Comparison of ENCODE assay signal across 19 cellular contexts in genomic region chr11:93133710-93134109, GRCh38.
DNase-seq lines count a peak whose midpoint lies in the region; ATAC-seq, FAIRE-seq and TF ChIP-seq lines count a peak whose summit lies in the region.
"Had no signal": no experiment of that assay in that cellular context is flagged by ENCODE, and none has a peak within 500 bp of the region (broad histone marks: within the 10 kb centered on the region; RNA-seq: fewer than 3 reads in every experiment).

No MANE protein-coding gene starts in this region.

- POLR2A ChIA-PET in HepG2 (lab: Yijun Ruan, JAX): no interaction called here

- TF ChIP-seq CTCF in HepG2 (CRISPR knock-in tag; IDR thresholded peaks at IDR 0.05): no peak
- no peak for TF ChIP-seq CTCF in right lobe of liver (IDR thresholded peaks at IDR 0.05)
- no peak for TF ChIP-seq CTCF in astrocyte of the spinal cord (IDR thresholded peaks at IDR 0.05; ENCODE audit: low read depth, low read length)

- TF ChIP-seq RAD21 in HepG2 (CRISPR knock-in tag; IDR thresholded peaks at IDR 0.05): no peak

- CTCF ChIA-PET in HepG2 (lab: Yijun Ruan, JAX; ENCODE audit: low intra/inter-chr PET ratio, low total read pairs): no interaction called here

- ATAC-seq in HepG2 (peak; percentile 23; the same call in 1 of the 3 replicates), right lobe of liver (no peak), GM21360 (IDR thresholded peaks at IDR 0.05; ENCODE audit: unreplicated experiment) (no peak), GM18907 (IDR thresholded peaks at IDR 0.05; ENCODE audit: unreplicated experiment) (no peak), T-helper 17 cell (no peak), HG03196 (IDR thresholded peaks at IDR 0.05; ENCODE audit: unreplicated experiment) (no peak)

- TF ChIP-seq EP300 in HepG2 (IDR thresholded peaks at IDR 0.05; ENCODE audit: low read depth in 2 of 2, low read length in 2 of 2) (no peak), HepG2 (CRISPR knock-in tag; IDR thresholded peaks at IDR 0.05; ENCODE audit: borderline replicate concordance) (no peak)

- no peaks in the 10 kb centered on the region for H3K79me2 ChIP-seq in HepG2 (ENCODE audit: insufficient read depth, low read length)

- no peaks in the 10 kb centered on the region for H3K36me3 ChIP-seq in HepG2 (replicated peaks in 1 of 2; ENCODE audit: control insufficient read depth in 1 of 2, insufficient read depth in 2 of 2, low read length in 2 of 2)
- H3K36me3 ChIP-seq in right lobe of liver: no peaks in the 10 kb centered on the region

- H3K4me2 ChIP-seq in HepG2 (ENCODE audit: low read depth, low read length): no peak overlapping the region

- no TSS peak for BruUV-seq in HepG2 (replicated peaks; lab: Mats Ljungman, UMichigan)

- in situ Hi-C loops in HepG2 (cut with HindIII; ENCODE audit: extremely low pct_ligation_motif_present, low pct_unique_long_range_greater_than_20kb): no loop called here
- in situ Hi-C loops in astrocyte of the spinal cord (cut with HindIII; ENCODE audit: low sequenced_read_pairs): no loop called here

- H3K4me1 Mint-ChIP-seq in T-helper 17 cell: peaks cover 4% of the 10 kb centered on the region
- H3K4me1 Mint-ChIP-seq: activated naive CD8-positive, alpha-beta T cell treated with anti-CD3 and anti-CD28 coated beads for 36 hours; CD8-positive, alpha-beta memory T cell; H9; nephron had no signal

- no peaks in the 10 kb centered on the region for H3K27me3 ChIP-seq in HepG2 (ENCODE audit: control insufficient read depth in 1 of 2, insufficient read depth in 2 of 2, low read length in 2 of 2)
- H3K27me3 ChIP-seq in right lobe of liver: no peaks in the 10 kb centered on the region

- DNase-seq in HepG2 (ENCODE audit: low spot score) (no peak), right lobe of liver (no peak), astrocyte of the spinal cord (ENCODE audit: low read depth, low spot score) (peak; percentile 69), iris pigment epithelial cell (ENCODE audit: low read depth) (peak; percentile 88), T-helper 17 cell (no peak)
- DNase-seq: activated naive CD8-positive, alpha-beta T cell treated with anti-CD3 and anti-CD28 coated beads for 36 hours; CD8-positive, alpha-beta memory T cell; central memory CD4-positive, alpha-beta T cell; effector CD8-positive, alpha-beta T cell; H9; NCI-H2081; OCI-M1 had no signal

- H3K4me1 ChIP-seq in HepG2 (ENCODE audit: insufficient read depth, low read length): no peaks in the 10 kb centered on the region
- H3K4me1 ChIP-seq in right lobe of liver: no peaks in the 10 kb centered on the region

- H3K9ac ChIP-seq in HepG2 (ENCODE audit: insufficient read depth, low read depth, low read length): no peak overlapping the region

- no peak for TF ChIP-seq POLR2A in HepG2 (IDR thresholded peaks at IDR 0.05; ENCODE audit: insufficient read depth in 1 of 2, low read depth in 2 of 2, low read length in 2 of 2)
- no peak for TF ChIP-seq POLR2A in right lobe of liver (IDR thresholded peaks at IDR 0.05)

- H3K4me3 Mint-ChIP-seq in T-helper 17 cell: no peak overlapping the region
- H3K4me3 Mint-ChIP-seq: activated naive CD8-positive, alpha-beta T cell treated with anti-CD3 and anti-CD28 coated beads for 36 hours; activated T-helper 1 cell treated with anti-CD3 and anti-CD28 coated beads, Interleukin-12 subunit alpha, Interleukin-12 subunit beta, Interleukin-2, Interleukin-4 antibody, amounts not matched to agents 30 ng/mL and 10 ng/mL and 1 ng/mL, durations not matched to agents 14 hours and 24 hours and 36 hours; CD8-positive, alpha-beta memory T cell; H9; nephron; stimulated activated naive CD8-positive, alpha-beta T cell treated with anti-CD3 and anti-CD28 coated beads, Interleukin-15, Interleukin-2, amounts not matched to agents 100 ng/mL and 50 ng/mL, for 24 hours; type B pancreatic cell had no signal

- H3K9me3 ChIP-seq in HepG2 (ENCODE audit: low read length) (no peaks in the 10 kb centered on the region), right lobe of liver (no peaks in the 10 kb centered on the region), T-helper 17 cell (ENCODE audit: control insufficient read depth, low read length, poor library complexity, severe bottlenecking) (no peaks in the 10 kb centered on the region)

- H3K27ac Mint-ChIP-seq in T-helper 17 cell: no peak overlapping the region
- H3K27ac Mint-ChIP-seq: activated naive CD8-positive, alpha-beta T cell treated with anti-CD3 and anti-CD28 coated beads for 36 hours; activated T-helper 1 cell treated with anti-CD3 and anti-CD28 coated beads, Interleukin-12 subunit alpha, Interleukin-12 subunit beta, Interleukin-2, Interleukin-4 antibody, amounts not matched to agents 30 ng/mL and 10 ng/mL and 1 ng/mL, durations not matched to agents 14 hours and 24 hours and 36 hours; CD8-positive, alpha-beta memory T cell; H9; nephron; stimulated activated naive CD8-positive, alpha-beta T cell treated with anti-CD3 and anti-CD28 coated beads, Interleukin-15, Interleukin-2, amounts not matched to agents 100 ng/mL and 50 ng/mL, for 24 hours; type B pancreatic cell had no signal

- H3K27me3 Mint-ChIP-seq in T-helper 17 cell: no peaks in the 10 kb centered on the region
- H3K27me3 Mint-ChIP-seq: activated naive CD8-positive, alpha-beta T cell treated with anti-CD3 and anti-CD28 coated beads for 36 hours; stimulated activated naive CD8-positive, alpha-beta T cell treated with anti-CD3 and anti-CD28 coated beads, Interleukin-15, Interleukin-2, amounts not matched to agents 100 ng/mL and 50 ng/mL, for 24 hours had no signal

- H3K27ac ChIP-seq in HepG2 (ENCODE audit: extremely low read length, insufficient read depth, low read length) (no peak overlapping the region), right lobe of liver (no peak overlapping the region)

- FAIRE-seq in HepG2 (lab: Jason Lieb, UNC): no peak

- intact Hi-C loops in HepG2 (cut with micrococcal nuclease; ENCODE audit: unreplicated experiment): no loop called here
- intact Hi-C loops in right lobe of liver (cut with DNase I): no loop called here

- no peaks in the 10 kb centered on the region for H4K20me1 ChIP-seq in HepG2 (ENCODE audit: insufficient read depth, low read length)

- H3K4me3 ChIP-seq in HepG2 (replicated peaks in 1 of 3; ENCODE audit: insufficient read depth in 1 of 3, low read depth in 2 of 3, low read length in 3 of 3) (no peak overlapping the region), right lobe of liver (no peak overlapping the region), astrocyte of the spinal cord (ENCODE audit: low read depth, low read length) (no peak overlapping the region)

- H2AFZ ChIP-seq in HepG2 (ENCODE audit: low read length): no peak overlapping the region

- H3K36me3 Mint-ChIP-seq in T-helper 17 cell (ENCODE audit: low read depth): no peaks in the 10 kb centered on the region
- H3K36me3 Mint-ChIP-seq: CD8-positive, alpha-beta memory T cell had no signal

- WGBS in HepG2 (ENCODE audit: low lambda C conversion rate): 62% methylated on average over 2 of the region's 2 CpGs
- WGBS in right lobe of liver (ENCODE audit: insufficient coverage, low coverage, low lambda C conversion rate, missing lambda C conversion rate): 92% methylated on average over 2 of the region's 2 CpGs

TF ChIP-seq in HepG2, 621 proteins besides CTCF, POLR2A, EP300 and RAD21 (continues in another document):
- TF ChIP-seq ZNF619 (CRISPR knock-in tag; IDR thresholded peaks at IDR 0.05) (no peak), CREBL2 (CRISPR knock-in tag; IDR thresholded peaks at IDR 0.05; ENCODE audit: borderline replicate concordance) (no peak), TFAP4 (IDR thresholded peaks at IDR 0.05; ENCODE audit: borderline replicate concordance, low read depth) (no peak), ELF3 (CRISPR knock-in tag; IDR thresholded peaks at IDR 0.05) (no peak), GABPA (IDR thresholded peaks at IDR 0.05; ENCODE audit: low read depth, low read length) (no peak), GABPA (CRISPR knock-in tag; IDR thresholded peaks at IDR 0.05; ENCODE audit: low read depth) (no peak), HOXA3 (CRISPR knock-in tag; IDR thresholded peaks at IDR 0.05) (no peak), HMG20A (CRISPR knock-in tag; IDR thresholded peaks at IDR 0.05; ENCODE audit: borderline replicate concordance) (no peak), ZNF691 (CRISPR knock-in tag; IDR thresholded peaks at IDR 0.05; ENCODE audit: borderline replicate concordance, low read depth) (no peak), GPBP1L1 (CRISPR knock-in tag; IDR thresholded peaks at IDR 0.05) (no peak)

Comparison
In these comparisons a context has a peak if more than half of its experiments do, and no peak if none do; other contexts are left out.
1. DNase-seq: peak in astrocyte of the spinal cord (single experiment) and iris pigment epithelial cell (single experiment); none in HepG2 (single experiment), right lobe of liver (0 of 3) and T-helper 17 cell (0 of 3).